25 cellular contexts compared by ENCODE assay signal in the genomic region with DNA sequence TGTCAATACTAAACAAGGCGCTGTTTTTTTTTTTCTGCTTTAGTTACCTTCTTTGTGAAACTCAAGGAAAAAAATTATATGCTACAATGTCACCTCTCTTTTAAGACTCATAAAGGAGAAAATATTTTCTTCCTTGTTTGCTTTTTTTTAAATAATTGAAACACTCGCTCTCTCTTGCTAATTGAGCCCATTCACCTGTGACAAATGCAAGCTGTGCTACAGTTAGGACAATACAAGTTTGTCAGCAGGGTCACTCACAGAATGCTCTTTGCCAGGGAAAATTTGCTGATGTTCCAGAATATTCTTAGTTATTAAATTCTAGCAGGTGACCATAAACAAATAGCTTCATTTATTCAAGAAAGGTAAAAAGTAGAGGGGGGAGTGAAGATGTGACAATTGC.
"Had no signal": no experiment of that assay in that cellular context is flagged by ENCODE, and none has a peak within 500 bp of the region (broad histone marks: within the 10 kb centered on the region; RNA-seq: fewer than 3 reads in every experiment).

No MANE protein-coding gene starts in this region.

- H3K4me2 ChIP-seq: KMS-11, SK-N-SH had no signal

- H3K4me1 Mint-ChIP-seq: T-cell had no signal

- H3K27ac ChIP-seq: HL-60, KMS-11, RWPE1 had no signal

- ATAC-seq: HepG2, K562, Panc1, T-cell had no signal

- H3K4me3 ChIP-seq: K562 had no signal

- H3K27ac Mint-ChIP-seq: T-cell; T-helper 1 cell treated with Interleukin-12 subunit alpha and Interleukin-12 subunit beta and Interleukin-4 antibody, amounts not matched to agents 30 μg/mL and 1 μg/mL, for 36 hours had no signal

- H3K9me3 Mint-ChIP-seq: T-cell had no signal

- H3K9ac ChIP-seq: KMS-11, SK-N-SH had no signal

- DNase-seq: IMR-90, Kasumi-1, MM.1S, NCI-H1092 treated with DMSO at 0.1 percent for 48 hours, NCI-H1417 treated with DMSO at 0.1 percent for 48 hours, NCI-H146, NCI-H1694 treated with DMSO at 0.1 percent for 48 hours, NCI-H1930, NCI-H2081, NCI-H2107, NCI-H2227 treated with DMSO at 0.1 percent for 48 hours, NCI-H524, NCI-H526 treated with DMSO at 0.1 percent for 48 hours, NCI-H82, SHP77, SK-N-SH, SW 1271, T-cell had no signal

- H3K9me3 ChIP-seq: SK-N-SH had no signal

- H3K4me3 Mint-ChIP-seq: T-cell; T-helper 1 cell treated with Interleukin-12 subunit alpha and Interleukin-12 subunit beta and Interleukin-4 antibody, amounts not matched to agents 30 μg/mL and 1 μg/mL, for 36 hours had no signal
